ENCODE assay signal across 22 cellular contexts in genomic region chr10:126917375-126917774, GRCh38. TPM values are rescaled to one million over a fixed set of nuclear protein-coding genes. Genes with fewer than 3 reads are reported as not detected.
DNase-seq lines count a peak whose midpoint lies in the region; ATAC-seq, FAIRE-seq and TF ChIP-seq lines count a peak whose summit lies in the region.
"Had no signal": no experiment of that assay in that cellular context is flagged by ENCODE, and none has a peak within 500 bp of the region (broad histone marks: within the 10 kb centered on the region; RNA-seq: fewer than 3 reads in every experiment).

No MANE protein-coding gene starts in this region.

- no peak overlapping the region for H3K4me2 ChIP-seq in GM23338

- H3K4me3 ChIP-seq in GM23338 (no peak overlapping the region), pancreas (no peak overlapping the region)
- H3K4me3 ChIP-seq: GM12878, GM23248, lower lobe of right lung had no signal

- POLR2A ChIA-PET in naive thymus-derived CD8-positive, alpha-beta T cell (lab: Charles Lee): no interaction called here

- no peak overlapping the region for H3K27ac ChIP-seq in GM23338 (ENCODE audit: low read depth)
- H3K27ac ChIP-seq in angular gyrus (ENCODE audit: low read depth, low read length): peak overlapping the region; percentile 70
- no peak overlapping the region for H3K27ac ChIP-seq in pancreas
- H3K27ac ChIP-seq: GM23248, lower lobe of right lung, parathyroid adenoma had no signal

- WGBS in pancreas, 2 donors: 55 to 60% methylated on average over 7 of the region's 7 CpGs

- no peak for DNase-seq in GM23338 (ENCODE audit: low spot score)
- DNase-seq in left ventricle myocardium superior: no peak
- peak in 2 of 6 donors; percentile 18 to 44 for DNase-seq in pancreas
- no peak for DNase-seq in activated CD4-positive, alpha-beta T cell treated with anti-CD3 and anti-CD28 coated beads, Interleukin-2, amount 50 U/mL, for 48 hours
- DNase-seq in DMS79 (lab: John Stamatoyannopoulos, UW): no peak
- no peak for DNase-seq in naive thymus-derived CD8-positive, alpha-beta T cell
- no peak for DNase-seq in CD1c-positive myeloid dendritic cell (ENCODE audit: extremely low spot score)
- DNase-seq: activated CD4-positive, CD25-positive, alpha-beta regulatory T cell treated with anti-CD3 and anti-CD28 coated beads, Interleukin-2, amount 50 U/mL, for 72 hours; activated T-cell treated with anti-CD3 and anti-CD28 coated beads, Interleukin-2, amount 50 U/mL, for 72 hours; CD8-positive, alpha-beta T cell; cortex of kidney; GM23248; lower lobe of right lung; NCI-H226; NK-92 treated with Interleukin-12 subunit alpha and Interleukin-12 subunit beta, amount 100 ng/mL, for 24 hours; stimulated activated CD4-positive, alpha-beta T cell treated with anti-CD3 and anti-CD28 coated beads, Interleukin-2, amount 100 ng/mL, for 24 hours; stimulated activated naive B cell treated with anti-CD40 and anti-IgM and Interleukin-4, amounts not matched to agents 10 μg/mL and 1 μg/mL and 100 μg/mL, for 72 hours had no signal

- peaks cover 3% of the 10 kb centered on the region; the same call in 1 of the 3 replicates for H3K9me3 Mint-ChIP-seq in GM23338
- H3K9me3 Mint-ChIP-seq in naive thymus-derived CD8-positive, alpha-beta T cell: peaks cover 0 to 13% (median 4%) of the 10 kb centered on the region in 9 donors

- H3K36me3 Mint-ChIP-seq in GM23338 (ENCODE audit: low read depth): peaks cover 25% of the 10 kb centered on the region
- peaks cover 0 to 3% (median 3%) of the 10 kb centered on the region in 3 donors for H3K36me3 Mint-ChIP-seq in naive thymus-derived CD8-positive, alpha-beta T cell
- H3K36me3 Mint-ChIP-seq: CD8-positive, alpha-beta T cell; stimulated activated naive B cell treated with anti-CD40 and anti-IgM and Interleukin-4, amounts not matched to agents 10 μg/mL and 1 μg/mL and 100 μg/mL, for 72 hours had no signal

- H3F3A ChIP-seq in GM23338 (replicated peaks; ENCODE audit: low read depth): no peaks in the 10 kb centered on the region

- no peaks in the 10 kb centered on the region; the same call in 1 of the 2 replicates for H3K36me3 ChIP-seq in GM23338 (ENCODE audit: insufficient read depth)
- no peaks in the 10 kb centered on the region for H3K36me3 ChIP-seq in pancreas
- H3K36me3 ChIP-seq: lower lobe of right lung had no signal

- no peak for TF ChIP-seq CTCF in GM23338 (conservative IDR thresholded peaks at IDR 0.05; ENCODE audit: low read depth in 2 of 2)
- TF ChIP-seq CTCF in pancreas (IDR thresholded peaks at IDR 0.05): no peak

- no peaks in the 10 kb centered on the region; the same call in 1 of the 2 replicates for H3K4me1 ChIP-seq in GM23338 (ENCODE audit: insufficient read depth)
- peaks cover 0 to 5% (median 0%) of the 10 kb centered on the region in 3 donors for H3K4me1 ChIP-seq in pancreas
- H3K4me1 ChIP-seq: parathyroid adenoma had no signal

- H3K9me3 ChIP-seq in pancreas: no peaks in the 10 kb centered on the region
- H3K9me3 ChIP-seq: lower lobe of right lung had no signal

- no peak overlapping the region for H3K4me3 Mint-ChIP-seq in GM23338
- H3K4me3 Mint-ChIP-seq in naive thymus-derived CD8-positive, alpha-beta T cell: no peak overlapping the region
- H3K4me3 Mint-ChIP-seq: activated naive CD8-positive, alpha-beta T cell; activated T-cell treated with anti-CD3 and anti-CD28 coated beads, Interleukin-2, amount 50 U/mL, for 72 hours; CD8-positive, alpha-beta T cell; stimulated activated naive B cell treated with anti-CD40 and anti-IgM and Interleukin-4, amounts not matched to agents 10 μg/mL and 1 μg/mL and 100 μg/mL, for 72 hours had no signal

- peaks cover 25% of the 10 kb centered on the region for H4K20me1 ChIP-seq in GM23338 (replicated peaks; ENCODE audit: insufficient read depth)

- peaks cover 2% of the 10 kb centered on the region; the same call in 2 of the 3 replicates for H3K4me1 Mint-ChIP-seq in GM23338
- H3K4me1 Mint-ChIP-seq in naive thymus-derived CD8-positive, alpha-beta T cell: no peaks in the 10 kb centered on the region
- H3K4me1 Mint-ChIP-seq: stimulated activated naive B cell treated with anti-CD40 and anti-IgM and Interleukin-4, amounts not matched to agents 10 μg/mL and 1 μg/mL and 100 μg/mL, for 72 hours had no signal

- peak overlapping the region; percentile 85; the same call in 1 of the 2 replicates for H3K27ac Mint-ChIP-seq in GM23338
- H3K27ac Mint-ChIP-seq in naive thymus-derived CD8-positive, alpha-beta T cell: no peak overlapping the region
- H3K27ac Mint-ChIP-seq: activated naive CD8-positive, alpha-beta T cell; activated T-cell treated with anti-CD3 and anti-CD28 coated beads, Interleukin-2, amount 50 U/mL, for 72 hours; CD8-positive, alpha-beta T cell; stimulated activated naive B cell treated with anti-CD40 and anti-IgM and Interleukin-4, amounts not matched to agents 10 μg/mL and 1 μg/mL and 100 μg/mL, for 72 hours had no signal

- no peak for FAIRE-seq in pancreas (lab: Jason Lieb, UNC)
- FAIRE-seq: GM12878 had no signal

- H3K27me3 Mint-ChIP-seq in GM23338 (ENCODE audit: insufficient read depth, low read depth, poor library complexity): no peaks in the 10 kb centered on the region
- H3K27me3 Mint-ChIP-seq in naive thymus-derived CD8-positive, alpha-beta T cell: peaks cover 0 to 4% (median 0%) of the 10 kb centered on the region in 5 donors
- H3K27me3 Mint-ChIP-seq: activated naive CD8-positive, alpha-beta T cell; stimulated activated naive B cell treated with anti-CD40 and anti-IgM and Interleukin-4, amounts not matched to agents 10 μg/mL and 1 μg/mL and 100 μg/mL, for 72 hours had no signal

- no peaks in the 10 kb centered on the region for H3K27me3 ChIP-seq in GM23338 (ENCODE audit: insufficient read depth)
- no peaks in the 10 kb centered on the region for H3K27me3 ChIP-seq in pancreas

- ATAC-seq in GM23338 (no peak), left ventricle myocardium superior (peak; percentile 73), pancreas (peak; percentile 28 to 65 (median 54))
- ATAC-seq in naive thymus-derived CD8-positive, alpha-beta T cell: no peak
- ATAC-seq: activated T-cell treated with anti-CD3 and anti-CD28 coated beads, Interleukin-2, amount 50 U/mL, for 72 hours; CD8-positive, alpha-beta T cell; GM12878; Panc1; stimulated activated naive B cell treated with anti-CD40 and anti-IgM and Interleukin-4, amounts not matched to agents 10 μg/mL and 1 μg/mL and 100 μg/mL, for 72 hours had no signal

- H3K9me2 ChIP-seq in GM23338 (ENCODE audit: insufficient read depth): no peaks in the 10 kb centered on the region

- no peak overlapping the region for H2AFZ ChIP-seq in GM23338
- H2AFZ ChIP-seq: GM23248, parathyroid adenoma had no signal

- peaks cover 97% of the 10 kb centered on the region for H3K79me2 ChIP-seq in GM23338 (replicated peaks; ENCODE audit: insufficient read depth)

- intact Hi-C loops in left ventricle myocardium superior (cut with micrococcal nuclease): no loop called here
- intact Hi-C loops in pancreas (cut with DNase I): no loop called here

TF ChIP-seq in GM23338, 12 proteins besides CTCF, POLR2A, EP300 and RAD21 (continues in another document):
- TF ChIP-seq ZNF331 (CRISPR knock-in tag; IDR thresholded peaks at IDR 0.05; ENCODE audit: low read depth) (no peak), ETS1 (IDR thresholded peaks at IDR 0.05) (no peak)

RNA-seq across cellular contexts. Expression of gene DOCK1, which starts 12.1 kb away (rescaled TPM):
- total RNA-seq in GM23338 (2014; rRNA removed; shearing (Covaris generic)): 55.3 and 57.8 TPM in 2 replicates
- polyA plus RNA-seq in GM23338 (2016; fragmentation: Nextera tagmentation; extraction: Ambion mirVana) (10.7 and 13.2 TPM in 2 replicates), pancreas (10 to 100 TPM; 12.1 to 14.0 TPM)
- total RNA-seq in left ventricle myocardium superior (16.3 TPM), pancreas (10 to 100 TPM; 23.0 to 38.6 (median 24.5) TPM)
- not detected for total RNA-seq in naive thymus-derived CD8-positive, alpha-beta T cell
- not detected for polyA plus RNA-seq in naive thymus-derived CD8-positive, alpha-beta T cell
- total RNA-seq: CD8-positive, alpha-beta T cell had no signal

Comparison
In these comparisons a context has a peak if more than half of its experiments do, and no peak if none do; other contexts are left out.
1. ATAC-seq: peak in left ventricle myocardium superior (single experiment) and pancreas (4 of 4); none in GM23338 (single experiment) and naive thymus-derived CD8-positive, alpha-beta T cell (0 of 2).
2. RNA of gene DOCK1, which starts 12.1 kb away (total RNA-seq): 55.3 to 57.8 TPM in GM23338, 23.0 to 38.6 TPM in pancreas and 16.3 TPM in left ventricle myocardium superior (single experiment); not detected in naive thymus-derived CD8-positive, alpha-beta T cell; every median in the first group is over 10 times any median in the second.